In the genomic region with DNA sequence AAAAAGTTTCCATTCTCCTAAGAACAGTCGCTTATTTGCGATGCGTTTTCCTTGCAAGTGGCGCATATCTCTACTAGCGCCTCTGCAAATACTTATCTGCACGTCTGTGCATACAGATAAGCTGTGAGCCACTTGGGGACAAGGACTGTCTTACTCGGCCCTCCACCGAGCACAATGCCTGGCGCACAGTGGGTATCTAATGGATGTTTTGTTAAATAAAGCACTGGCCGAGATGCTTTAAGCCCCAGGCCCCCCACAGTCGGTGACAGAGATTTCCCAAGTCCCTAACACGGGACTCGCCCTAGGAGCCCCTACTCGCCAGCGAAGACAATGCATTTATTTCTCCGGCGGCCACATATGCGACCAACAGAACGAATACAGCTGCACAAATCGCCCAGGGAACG, we compare ENCODE assay signal across 8 cellular contexts. TPM values are rescaled to one million over a fixed set of nuclear protein-coding genes. Genes with fewer than 3 reads are reported as not detected.
DNase-seq lines count a peak whose midpoint lies in the region; ATAC-seq and TF ChIP-seq lines count a peak whose summit lies in the region.

No MANE protein-coding gene starts in this region.

- H3K9me2 ChIP-seq in SU-DHL-6 (replicated peaks; ENCODE audit: insufficient read depth, low read length) = no peaks in the 10 kb centered on the region

- DNase-seq in NCI-H1436 (lab: John Stamatoyannopoulos, UW) = peak; percentile 26
- no peak for DNase-seq in NCI-H1436 treated with DMSO at 0.1 percent for 48 hours (lab: John Stamatoyannopoulos, UW)
- DNase-seq in epithelial cell of esophagus (ENCODE audit: low read depth) = peak; percentile 35
- no peak for DNase-seq in uterus

- no peaks in the 10 kb centered on the region for H3F3A ChIP-seq in SU-DHL-6 (ENCODE audit: insufficient read depth)

- TF ChIP-seq POLR2A in uterus (IDR thresholded peaks at IDR 0.05) = no peak

- H3K9me3 ChIP-seq in SU-DHL-6 (ENCODE audit: insufficient read depth, low read length) = no peaks in the 10 kb centered on the region
- H3K9me3 ChIP-seq in mucosa of rectum (ENCODE audit: control insufficient read depth in 2 of 2, low read length in 2 of 2) = no peaks in the 10 kb centered on the region
- H3K9me3 ChIP-seq in uterus = no peaks in the 10 kb centered on the region

- intact Hi-C loops in uterus (cut with DNase I; ENCODE audit: low total_unique reads) = no loop called here

- ATAC-seq in GM19468 (IDR thresholded peaks at IDR 0.05; ENCODE audit: extremely low read depth, unreplicated experiment) (peak; percentile 18), HG03521 (IDR thresholded peaks at IDR 0.05; ENCODE audit: unreplicated experiment) (peak; percentile 28)

- H3K79me2 ChIP-seq in SU-DHL-6 (ENCODE audit: insufficient read depth, low read length) = peaks cover 55% of the 10 kb centered on the region

- H3K36me3 ChIP-seq in SU-DHL-6 (ENCODE audit: low read length) = peaks cover 28% of the 10 kb centered on the region; the same call in 1 of the 2 replicates
- H3K36me3 ChIP-seq in mucosa of rectum (ENCODE audit: control insufficient read depth in 2 of 2, insufficient read depth in 2 of 2, low read length in 2 of 2) = no peaks in the 10 kb centered on the region
- H3K36me3 ChIP-seq in uterus = no peaks in the 10 kb centered on the region

- TF ChIP-seq CTCF in SU-DHL-6 (IDR thresholded peaks at IDR 0.05; ENCODE audit: insufficient read depth, low read length, poor library complexity, severe bottlenecking) = no peak
- TF ChIP-seq CTCF in epithelial cell of esophagus (IDR thresholded peaks at IDR 0.05; ENCODE audit: insufficient read depth, low read depth, low read length, missing control alignments) = no peak
- no peak for TF ChIP-seq CTCF in uterus (IDR thresholded peaks at IDR 0.05)

- H3K9ac ChIP-seq in SU-DHL-6 (ENCODE audit: low read length) (peak overlapping the region; percentile 70), mucosa of rectum (ENCODE audit: low read depth in 1 of 2, low read length in 2 of 2) (peak overlapping the region; percentile 26 to 67)

- H2AFZ ChIP-seq in SU-DHL-6 (ENCODE audit: low read depth, low read length, severe bottlenecking) = peak overlapping the region; percentile 82

- H3K4me1 ChIP-seq in mucosa of rectum (ENCODE audit: control insufficient read depth in 2 of 2, insufficient read depth in 2 of 2, low read length in 2 of 2) = peaks cover 3% of the 10 kb centered on the region in 2 donors
- H3K4me1 ChIP-seq in uterus = peaks cover 0 to 9% of the 10 kb centered on the region in 2 donors

- H4K20me1 ChIP-seq in SU-DHL-6 (ENCODE audit: low read depth, low read length) = peaks cover 7% of the 10 kb centered on the region

- H3K27me3 ChIP-seq in SU-DHL-6 (ENCODE audit: low read length) = no peaks in the 10 kb centered on the region
- H3K27me3 ChIP-seq in mucosa of rectum (ENCODE audit: control insufficient read depth in 2 of 2, insufficient read depth in 2 of 2, low read length in 2 of 2) = no peaks in the 10 kb centered on the region
- H3K27me3 ChIP-seq in uterus = no peaks in the 10 kb centered on the region

- H3K27ac ChIP-seq in SU-DHL-6 (ENCODE audit: low read depth, low read length) (peak overlapping the region; percentile 25), mucosa of rectum (ENCODE audit: low read depth in 2 of 2, low read length in 2 of 2) (peak overlapping the region in 1 of 2 donors; percentile 38), uterus (peak overlapping the region; percentile 74 to 77)

- H3K4me2 ChIP-seq in SU-DHL-6 (ENCODE audit: low read depth, low read length, poor library complexity, severe bottlenecking) = peak overlapping the region; percentile 81

- H3K4me3 ChIP-seq in SU-DHL-6 (ENCODE audit: insufficient read depth, low read length, poor library complexity, severe bottlenecking) (peak overlapping the region; percentile 70), epithelial cell of esophagus (ENCODE audit: low read length) (peak overlapping the region; percentile 89), mucosa of rectum (ENCODE audit: low read length in 2 of 2) (peak overlapping the region; percentile 85 to 90), uterus (peak overlapping the region; percentile 73 to 79)

RNA-seq across cellular contexts. Expression of gene HLTF, which starts 0.5 kb away (rescaled TPM):
- total RNA-seq in uterus = 10 to 100 TPM; 21.5 to 80.1 (median 38.0) TPM

RNA-seq across cellular contexts. Expression of gene HPS3, which starts 43.6 kb away (rescaled TPM):
- 10 to 100 TPM; 16.5 to 75.6 (median 31.7) TPM for total RNA-seq in uterus

Comparison
In these comparisons a context has a peak if more than half of its experiments do, and no peak if none do; other contexts are left out.
1. DNase-seq: peak in NCI-H1436 (single experiment) and epithelial cell of esophagus (single experiment); none in NCI-H1436 treated with DMSO at 0.1 percent for 48 hours (single experiment) and uterus (0 of 2).
2. Peak in every context shown above with its lines, with median percentiles within 50 percentile points of each other: H3K4me3 ChIP-seq.